Comparison of ENCODE assay signal across 15 cellular contexts in genomic region chr6:136640132-136640915, GRCh38.
DNase-seq lines count a peak whose midpoint lies in the region; TF ChIP-seq lines count a peak whose summit lies in the region.
"Had no signal": no experiment of that assay in that cellular context is flagged by ENCODE, and none has a peak within 500 bp of the region (broad histone marks: within the 10 kb centered on the region; RNA-seq: fewer than 3 reads in every experiment).

No MANE protein-coding gene starts in this region.

- no peak overlapping the region for H3K4me3 ChIP-seq in mammary epithelial cell (replicated peaks in 1 of 3; ENCODE audit: insufficient read depth in 1 of 3, low read depth in 2 of 3, low read length in 3 of 3)

- no peaks in the 10 kb centered on the region for H3K9me3 ChIP-seq in mammary epithelial cell (replicated peaks; ENCODE audit: insufficient read depth, low read length)

- H3K9ac ChIP-seq in mammary epithelial cell (ENCODE audit: insufficient read depth, low read length), result no peak overlapping the region

- H2AFZ ChIP-seq in mammary epithelial cell (ENCODE audit: low read depth, low read length), result no peak overlapping the region

- WGBS in mammary epithelial cell (ENCODE audit: low coverage, missing lambda C conversion rate), result 82% methylated on average over 5 of the region's 5 CpGs

- H3K36me3 Mint-ChIP-seq in HFFc6 (ENCODE audit: low read depth), result peaks cover 18% of the 10 kb centered on the region

- intact Hi-C loops in mammary epithelial cell (cut with micrococcal nuclease), result no loop called here

- no peak overlapping the region for H3K4me3 Mint-ChIP-seq in HFFc6
- H3K4me3 Mint-ChIP-seq: mesothelial cell of epicardium had no signal

- no peak overlapping the region for H3K4me2 ChIP-seq in mammary epithelial cell (ENCODE audit: insufficient read depth, low read depth, low read length)

- no peak overlapping the region for H3K27ac ChIP-seq in mammary epithelial cell (ENCODE audit: insufficient read depth, low read depth, low read length)

- H3K79me2 ChIP-seq in mammary epithelial cell (ENCODE audit: insufficient read depth, low read length), result no peaks in the 10 kb centered on the region

- no peaks in the 10 kb centered on the region for H3K9me3 Mint-ChIP-seq in HFFc6
- H3K9me3 Mint-ChIP-seq: activated naive CD4-positive, alpha-beta T cell treated with anti-CD3 and anti-CD28 coated beads, Interleukin-2, amount 50 U/mL, for 72 hours; mesothelial cell of epicardium had no signal

- peaks cover 7% of the 10 kb centered on the region for H3K4me1 ChIP-seq in mammary epithelial cell (ENCODE audit: insufficient read depth, low read length)

- no peaks in the 10 kb centered on the region for H3K27me3 ChIP-seq in mammary epithelial cell (ENCODE audit: insufficient read depth, low read length)

- no peaks in the 10 kb centered on the region for H3K36me3 ChIP-seq in mammary epithelial cell (ENCODE audit: insufficient read depth, low read length)

- dilution Hi-C loops in mammary epithelial cell (cut with HindIII; ENCODE audit: low sequenced_read_pairs), result no loop called here

- H4K20me1 ChIP-seq in mammary epithelial cell (ENCODE audit: insufficient read depth, low read length), result no peaks in the 10 kb centered on the region

- peak; percentile 47 for DNase-seq in AG08395 (ENCODE audit: low spot score)
- DNase-seq in HFFc6, result peak; percentile 56
- peak; percentile 20 for DNase-seq in mammary epithelial cell
- peak; percentile 25 for DNase-seq in kidney glomerular epithelial cell (lab: John Stamatoyannopoulos, UW)
- DNase-seq in activated CD8-positive, alpha-beta memory T cell treated with anti-CD3 and anti-CD28 coated beads, Interleukin-2, amount 50 U/mL, for 48 hours, result no peak
- no peak for DNase-seq in T1000 (lab: John Stamatoyannopoulos, UW)
- no peak for DNase-seq in activated naive CD4-positive, alpha-beta T cell treated with Interleukin-2 at 50 U/mL for 16 hours
- DNase-seq in SHP77 (lab: John Stamatoyannopoulos, UW), result no peak
- DNase-seq: activated CD4-positive, CD25-positive, alpha-beta regulatory T cell; erythroblast; NCI-H1092; OCI-M1; SW 1271 had no signal

- CTCF ChIA-PET in mammary epithelial cell (lab: Charles Lee; ENCODE audit: low non-redundant PET), result no interaction called here

- peak overlapping the region; percentile 18 for H3K27ac Mint-ChIP-seq in HFFc6
- H3K27ac Mint-ChIP-seq: activated naive CD4-positive, alpha-beta T cell treated with anti-CD3 and anti-CD28 coated beads, Interleukin-2, amount 50 U/mL, for 72 hours; mesothelial cell of epicardium had no signal

- H3K4me1 Mint-ChIP-seq in HFFc6 (ENCODE audit: low read depth), result peaks cover 22% of the 10 kb centered on the region

- no TSS peak for BruUV-seq in mammary epithelial cell (replicated peaks; lab: Mats Ljungman, UMichigan)

- in situ Hi-C loops in mammary epithelial cell (cut with MboI; ENCODE audit: low sequenced_read_pairs in 2 of 2), result loop anchor here in 1 of 2 donors (5.0 kb wide), 1 partner anchor 152 kb away; the partner anchor contains the start of gene MAP3K5

- TF ChIP-seq CTCF in HFFc6 (IDR thresholded peaks at IDR 0.05), result no peak
- no peak for TF ChIP-seq CTCF in mammary epithelial cell (conservative IDR thresholded peaks at IDR 0.05 in 1 of 2, IDR thresholded peaks at IDR 0.05 in 1 of 2; ENCODE audit: extremely low read depth in 1 of 2, insufficient read depth in 1 of 2, low read depth in 1 of 2, low read length in 2 of 2)

- H3K27me3 Mint-ChIP-seq in HFFc6 (ENCODE audit: insufficient read depth), result no peaks in the 10 kb centered on the region

Comparison
In these comparisons a context has a peak if more than half of its experiments do, and no peak if none do; other contexts are left out.
1. DNase-seq: peak in AG08395 (single experiment), HFFc6 (single experiment), mammary epithelial cell (single experiment) and kidney glomerular epithelial cell (single experiment); none in activated CD8-positive, alpha-beta memory T cell treated with anti-CD3 and anti-CD28 coated beads, Interleukin-2, amount 50 U/mL, for 48 hours (single experiment), T1000 (single experiment), activated naive CD4-positive, alpha-beta T cell treated with Interleukin-2 at 50 U/mL for 16 hours (single experiment) and SHP77 (0 of 2).